24 cellular contexts compared by ENCODE assay signal in genomic region chr5:9394221-9394620, GRCh38.
A peak's percentile ranks its signal among the peaks of the same experiment; 100 is the strongest.
DNase-seq lines count a peak whose midpoint lies in the region; ATAC-seq and TF ChIP-seq lines count a peak whose summit lies in the region.
"Had no signal": no experiment of that assay in that cellular context is flagged by ENCODE, and none has a peak within 500 bp of the region (broad histone marks: within the 10 kb centered on the region; RNA-seq: fewer than 3 reads in every experiment).

No MANE protein-coding gene starts in this region.

- no peak overlapping the region for H3K14ac ChIP-seq in neuronal stem cell (ENCODE audit: low read length)

- no peak overlapping the region for H2BK12ac ChIP-seq in neuronal stem cell (ENCODE audit: low read length)

- H3K9ac ChIP-seq in neuronal stem cell (ENCODE audit: low read depth, low read length, poor library complexity): no peak overlapping the region
- H3K9ac ChIP-seq: BLaER1 had no signal

- no peaks in the 10 kb centered on the region for H3K27me3 ChIP-seq in esophagus muscularis mucosa
- H3K27me3 ChIP-seq in neuronal stem cell (ENCODE audit: control insufficient read depth in 3 of 3, insufficient read depth in 3 of 3, low read depth in 1 of 3, low read length in 3 of 3): no peaks in the 10 kb centered on the region
- H3K27me3 ChIP-seq in WERI-Rb-1 (ENCODE audit: insufficient read depth, low read depth, severe bottlenecking): no peaks in the 10 kb centered on the region
- H3K27me3 ChIP-seq: BE2C, BLaER1 had no signal

- no peak overlapping the region for H2AK5ac ChIP-seq in neuronal stem cell (ENCODE audit: low read depth, low read length)

- no peaks in the 10 kb centered on the region for H3K9me3 Mint-ChIP-seq in chondrocyte (ENCODE audit: low read depth)

- H3K4ac ChIP-seq in neuronal stem cell (ENCODE audit: low read length): no peak overlapping the region

- TF ChIP-seq POLR2A in esophagus muscularis mucosa (IDR thresholded peaks at IDR 0.05; ENCODE audit: low read depth): no peak

- peak overlapping the region; percentile 57 for H3K18ac ChIP-seq in neuronal stem cell (ENCODE audit: low read length)

- H4K8ac ChIP-seq in neuronal stem cell (ENCODE audit: low read depth, low read length): no peak overlapping the region

- H2BK5ac ChIP-seq in neuronal stem cell (ENCODE audit: low read length): no peak overlapping the region

- peak overlapping the region; percentile 4 for H3K27ac Mint-ChIP-seq in chondrocyte (ENCODE audit: unreplicated experiment)
- H3K27ac Mint-ChIP-seq: CD14-positive monocyte; CD4-positive, alpha-beta memory T cell; CD8-positive, alpha-beta memory T cell had no signal

- H3K4me3 ChIP-seq in esophagus muscularis mucosa: no peak overlapping the region
- no peak overlapping the region for H3K4me3 ChIP-seq in neuronal stem cell (ENCODE audit: low read length in 2 of 2)
- no peak overlapping the region for H3K4me3 ChIP-seq in WERI-Rb-1 (ENCODE audit: low read depth, low read length)
- H3K4me3 ChIP-seq: BLaER1, GM12878 had no signal

- H3K27ac ChIP-seq in esophagus muscularis mucosa (replicated peaks in 1 of 4): no peak overlapping the region
- H3K27ac ChIP-seq in neuronal stem cell (replicated peaks; ENCODE audit: low read length): no peak overlapping the region
- H3K27ac ChIP-seq in WERI-Rb-1: no peak overlapping the region
- H3K27ac ChIP-seq: BLaER1 had no signal

- H3K9me3 ChIP-seq in esophagus muscularis mucosa: no peaks in the 10 kb centered on the region
- no peaks in the 10 kb centered on the region for H3K9me3 ChIP-seq in neuronal stem cell (replicated peaks in 1 of 2; ENCODE audit: control insufficient read depth in 2 of 2, insufficient read depth in 1 of 2, low read depth in 1 of 2, low read length in 2 of 2)
- no peaks in the 10 kb centered on the region for H3K9me3 ChIP-seq in WERI-Rb-1 (ENCODE audit: severe bottlenecking)
- H3K9me3 ChIP-seq: BE2C, BLaER1 had no signal

- H3K36me3 Mint-ChIP-seq in chondrocyte (ENCODE audit: low read depth): peaks cover 5% of the 10 kb centered on the region
- H3K36me3 Mint-ChIP-seq: CD14-positive monocyte; CD4-positive, alpha-beta memory T cell; CD4-positive, CD25-positive, alpha-beta regulatory T cell; CD8-positive, alpha-beta memory T cell had no signal

- no peaks in the 10 kb centered on the region for H3K27me3 Mint-ChIP-seq in chondrocyte (ENCODE audit: low read depth)
- H3K27me3 Mint-ChIP-seq: CD4-positive, alpha-beta memory T cell; CD4-positive, CD25-positive, alpha-beta regulatory T cell; CD8-positive, alpha-beta memory T cell had no signal

- peaks cover 14% of the 10 kb centered on the region for H3K4me1 Mint-ChIP-seq in chondrocyte (ENCODE audit: low read depth)
- H3K4me1 Mint-ChIP-seq: CD14-positive monocyte; CD4-positive, alpha-beta memory T cell; CD4-positive, CD25-positive, alpha-beta regulatory T cell; CD8-positive, alpha-beta memory T cell had no signal

- no peaks in the 10 kb centered on the region for H3K36me3 ChIP-seq in esophagus muscularis mucosa
- no peaks in the 10 kb centered on the region for H3K36me3 ChIP-seq in neuronal stem cell (replicated peaks in 1 of 2; ENCODE audit: control insufficient read depth in 2 of 2, insufficient read depth in 2 of 2, low read length in 2 of 2)
- H3K36me3 ChIP-seq in WERI-Rb-1: no peaks in the 10 kb centered on the region
- H3K36me3 ChIP-seq: BE2C, BLaER1 had no signal

- no peak overlapping the region for H3K4me2 ChIP-seq in neuronal stem cell (ENCODE audit: insufficient read depth, low read length, poor library complexity, severe bottlenecking)
- H3K4me2 ChIP-seq: BLaER1 had no signal

- no peak overlapping the region for H3K4me3 Mint-ChIP-seq in chondrocyte (ENCODE audit: unreplicated experiment)
- H3K4me3 Mint-ChIP-seq: CD14-positive monocyte; CD4-positive, alpha-beta memory T cell; CD4-positive, CD25-positive, alpha-beta regulatory T cell; CD8-positive, alpha-beta memory T cell had no signal

- H2BK120ac ChIP-seq in neuronal stem cell (ENCODE audit: low read depth, low read length): no peak overlapping the region

- no peak overlapping the region for H4K91ac ChIP-seq in neuronal stem cell (ENCODE audit: low read depth, low read length, poor library complexity)

- no peak overlapping the region for H3K23ac ChIP-seq in neuronal stem cell (ENCODE audit: low read depth, low read length, poor library complexity)

- ATAC-seq in HG02840 (IDR thresholded peaks at IDR 0.05; ENCODE audit: low FRiP score, unreplicated experiment): no peak
- ATAC-seq: GM12878 had no signal

- intact Hi-C loops in esophagus muscularis mucosa (cut with DNase I): no loop called here

- H3K79me1 ChIP-seq in neuronal stem cell (ENCODE audit: low read depth, low read length): peaks cover 7% of the 10 kb centered on the region

- no peak overlapping the region for H2BK15ac ChIP-seq in neuronal stem cell (ENCODE audit: low read length)

- TF ChIP-seq EP300 in esophagus muscularis mucosa (IDR thresholded peaks at IDR 0.05): no peak

- TF ChIP-seq CTCF in chondrocyte (IDR thresholded peaks at IDR 0.05) (no peak), esophagus muscularis mucosa (IDR thresholded peaks at IDR 0.05) (no peak), WERI-Rb-1 (IDR thresholded peaks at IDR 0.05; ENCODE audit: low read depth, low read length) (no peak)

- no peak for DNase-seq in chondrocyte (ENCODE audit: low spot score)
- peak; percentile 91 for DNase-seq in esophagus muscularis mucosa (ENCODE audit: extremely low spot score)
- no peak for DNase-seq in neuronal stem cell (ENCODE audit: low spot score)
- no peak for DNase-seq in WERI-Rb-1
- DNase-seq in NCI-H510A treated with DMSO at 0.1 percent for 48 hours (lab: John Stamatoyannopoulos, UW): no peak
- DNase-seq: 8988T; ACHN; BE2C; C1 segment of cervical spinal cord; CD4-positive, alpha-beta memory T cell; CD4-positive, CD25-positive, alpha-beta regulatory T cell; CD8-positive, alpha-beta memory T cell; COR-L47; DMS 273 treated with DMSO at 0.1 percent for 48 hours; DMS153; DMS53; DMS79; DND-41; EL; GDM1 had no signal

- H3K4me1 ChIP-seq in esophagus muscularis mucosa (no peaks in the 10 kb centered on the region), neuronal stem cell (ENCODE audit: control insufficient read depth in 2 of 2, insufficient read depth in 1 of 2, low read depth in 1 of 2, low read length in 2 of 2) (no peaks in the 10 kb centered on the region)
- H3K4me1 ChIP-seq: BE2C, BLaER1 had no signal

- 69% methylated on average over 6 of the region's 6 CpGs for WGBS in esophagus muscularis mucosa
- no CpG with 5 or more reads among the region's 6 CpGs for WGBS in neuronal stem cell (ENCODE audit: extremely low coverage in 2 of 2, insufficient read length in 2 of 2, insufficient replicate concordance in 1 of 2), 2 donors

- H2AFZ ChIP-seq in neuronal stem cell (ENCODE audit: low read length): no peak overlapping the region
